8 cellular contexts compared by ENCODE assay signal in the genomic region with DNA sequence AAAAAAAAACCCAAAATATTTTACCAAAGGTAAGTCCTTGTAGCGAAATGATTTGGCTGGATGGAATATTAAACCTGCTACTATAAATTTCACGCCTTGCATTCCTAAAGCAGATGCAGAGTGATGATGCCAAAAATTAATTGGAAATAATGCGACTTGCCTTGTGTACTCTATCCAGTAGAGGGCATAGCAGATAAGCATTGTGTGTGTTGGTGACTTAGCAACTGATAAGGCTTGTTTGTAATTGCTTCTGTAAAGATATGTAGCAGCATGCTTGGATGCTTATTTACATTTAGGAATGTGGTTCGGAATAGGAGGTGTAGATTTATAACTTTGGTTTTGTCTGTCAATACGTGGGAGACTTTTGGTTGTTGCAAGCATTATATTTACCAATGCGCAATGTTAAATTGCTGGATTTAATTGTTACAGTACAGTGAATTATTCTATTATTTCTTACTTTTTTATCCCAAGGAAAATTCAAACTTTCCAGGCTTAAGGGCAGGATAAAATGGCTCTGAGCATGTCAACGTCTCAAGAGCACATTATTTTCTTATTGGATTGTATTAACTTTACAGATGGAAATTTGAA.
DNase-seq lines count a peak whose midpoint lies in the region; ATAC-seq and TF ChIP-seq lines count a peak whose summit lies in the region.

No MANE protein-coding gene starts in this region.

- H3K4me3 ChIP-seq in GM23338 (no peak overlapping the region), astrocyte of the cerebellum (ENCODE audit: low read depth, low read length) (no peak overlapping the region)

- H3K36me3 ChIP-seq in GM23338 (ENCODE audit: insufficient read depth), result no peaks in the 10 kb centered on the region

- no peak overlapping the region for H3K27ac ChIP-seq in C4-2B
- no peak overlapping the region for H3K27ac ChIP-seq in GM23338 (ENCODE audit: low read depth)

- intact Hi-C loops in left colon (cut with DNase I, micrococcal nuclease), result no loop called here

- no peak overlapping the region for H2AFZ ChIP-seq in GM23338

- DNase-seq in GM23338 (ENCODE audit: low spot score) (peak; percentile 73), NCI-H2171 treated with DMSO at 0.1 percent for 48 hours (lab: John Stamatoyannopoulos, UW) (peak; percentile 72), astrocyte of the cerebellum (ENCODE audit: low read depth) (peak; percentile 35), left colon (no peak), GDM1 (lab: John Stamatoyannopoulos, UW) (no peak)
- no peak for DNase-seq in activated CD8-positive, alpha-beta memory T cell treated with anti-CD3 and anti-CD28 coated beads, Interleukin-2, amount 10 ng/mL, durations not matched to agents 7 days and 5 days

- TF ChIP-seq CTCF in C4-2B (conservative IDR thresholded peaks at IDR 0.05) (peak; percentile 90), GM23338 (conservative IDR thresholded peaks at IDR 0.05; ENCODE audit: low read depth in 2 of 2) (peak; percentile 89 to 90), astrocyte of the cerebellum (IDR thresholded peaks at IDR 0.05; ENCODE audit: low read depth, low read length, missing control alignments) (peak; percentile 69)

- peaks cover 10% of the 10 kb centered on the region for H3K4me1 ChIP-seq in GM23338 (ENCODE audit: insufficient read depth)

- ATAC-seq in GM23338, result peak; percentile 76
- peak; percentile 93 for ATAC-seq in left colon
- ATAC-seq in GM21447 (IDR thresholded peaks at IDR 0.05; ENCODE audit: unreplicated experiment), result no peak
- no peak for ATAC-seq in activated CD8-positive, alpha-beta memory T cell treated with anti-CD3 and anti-CD28 coated beads, Interleukin-2, amount 10 ng/mL, durations not matched to agents 7 days and 5 days

- H3K4me2 ChIP-seq in GM23338, result no peak overlapping the region

- H3K27me3 ChIP-seq in GM23338 (ENCODE audit: insufficient read depth), result no peaks in the 10 kb centered on the region

- no peak overlapping the region for H3K27ac Mint-ChIP-seq in GM23338
- H3K27ac Mint-ChIP-seq in activated CD8-positive, alpha-beta memory T cell treated with anti-CD3 and anti-CD28 coated beads, Interleukin-2, amount 10 ng/mL, durations not matched to agents 7 days and 5 days, result no peak overlapping the region

- CTCF ChIA-PET in activated CD8-positive, alpha-beta memory T cell treated with anti-CD3 and anti-CD28 coated beads, Interleukin-2, amount 10 ng/mL, durations not matched to agents 7 days and 5 days (lab: Charles Lee), result interaction anchor here (0.9 to 1.6 kb wide), 2 partner anchors 11 to 81 kb away, joined by 3 to 6 read pairs; partner anchors contain the start of gene TMEM260

- H3K4me3 Mint-ChIP-seq in GM23338, result no peak overlapping the region
- H3K4me3 Mint-ChIP-seq in activated CD8-positive, alpha-beta memory T cell treated with anti-CD3 and anti-CD28 coated beads, Interleukin-2, amount 10 ng/mL, durations not matched to agents 7 days and 5 days, result no peak overlapping the region

- peaks cover 6% of the 10 kb centered on the region for H3K9me3 Mint-ChIP-seq in GM23338
- no peaks in the 10 kb centered on the region for H3K9me3 Mint-ChIP-seq in activated CD8-positive, alpha-beta memory T cell treated with anti-CD3 and anti-CD28 coated beads, Interleukin-2, amount 10 ng/mL, durations not matched to agents 7 days and 5 days (ENCODE audit: low read depth)

- no peaks in the 10 kb centered on the region for H3F3A ChIP-seq in GM23338 (replicated peaks; ENCODE audit: low read depth)

- no peaks in the 10 kb centered on the region for H3K79me2 ChIP-seq in GM23338 (replicated peaks; ENCODE audit: insufficient read depth)

- H3K9me2 ChIP-seq in GM23338 (ENCODE audit: insufficient read depth), result no peaks in the 10 kb centered on the region

- H3K36me3 Mint-ChIP-seq in GM23338 (ENCODE audit: low read depth), result peaks cover 6% of the 10 kb centered on the region; the same call in 2 of the 3 replicates
- no peaks in the 10 kb centered on the region for H3K36me3 Mint-ChIP-seq in activated CD8-positive, alpha-beta memory T cell treated with anti-CD3 and anti-CD28 coated beads, Interleukin-2, amount 10 ng/mL, durations not matched to agents 7 days and 5 days

- peaks cover 32% of the 10 kb centered on the region for H3K4me1 Mint-ChIP-seq in GM23338
- no peaks in the 10 kb centered on the region for H3K4me1 Mint-ChIP-seq in activated CD8-positive, alpha-beta memory T cell treated with anti-CD3 and anti-CD28 coated beads, Interleukin-2, amount 10 ng/mL, durations not matched to agents 7 days and 5 days

- in situ Hi-C loops in astrocyte of the cerebellum (cut with HindIII; ENCODE audit: low sequenced_read_pairs), result no loop called here

- no peaks in the 10 kb centered on the region for H4K20me1 ChIP-seq in GM23338 (replicated peaks; ENCODE audit: insufficient read depth)

- H3K27me3 Mint-ChIP-seq in GM23338 (ENCODE audit: insufficient read depth, low read depth, poor library complexity), result peaks cover 10% of the 10 kb centered on the region
- H3K27me3 Mint-ChIP-seq in activated CD8-positive, alpha-beta memory T cell treated with anti-CD3 and anti-CD28 coated beads, Interleukin-2, amount 10 ng/mL, durations not matched to agents 7 days and 5 days, result no peaks in the 10 kb centered on the region

TF ChIP-seq in GM23338, 12 proteins besides CTCF, POLR2A, EP300 and RAD21 (continues in another document):
- no peak for TF ChIP-seq JUNB (IDR thresholded peaks at IDR 0.05; ENCODE audit: unreplicated experiment)
- TF ChIP-seq, protein P1, sequence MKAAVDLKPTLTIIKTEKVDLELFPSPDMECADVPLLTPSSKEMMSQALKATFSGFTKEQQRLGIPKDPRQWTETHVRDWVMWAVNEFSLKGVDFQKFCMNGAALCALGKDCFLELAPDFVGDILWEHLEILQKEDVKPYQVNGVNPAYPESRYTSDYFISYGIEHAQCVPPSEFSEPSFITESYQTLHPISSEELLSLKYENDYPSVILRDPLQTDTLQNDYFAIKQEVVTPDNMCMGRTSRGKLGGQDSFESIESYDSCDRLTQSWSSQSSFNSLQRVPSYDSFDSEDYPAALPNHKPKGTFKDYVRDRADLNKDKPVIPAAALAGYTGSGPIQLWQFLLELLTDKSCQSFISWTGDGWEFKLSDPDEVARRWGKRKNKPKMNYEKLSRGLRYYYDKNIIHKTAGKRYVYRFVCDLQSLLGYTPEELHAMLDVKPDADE (IDR thresholded peaks at IDR 0.05), result no peak
- no peak for TF ChIP-seq ZNF331 (CRISPR knock-in tag; IDR thresholded peaks at IDR 0.05; ENCODE audit: low read depth)
- no peak for TF ChIP-seq CREB1 (CRISPR knock-in tag; IDR thresholded peaks at IDR 0.05; ENCODE audit: low read depth)
- no peak for TF ChIP-seq EZH2phosphoT487 (IDR thresholded peaks at IDR 0.05; ENCODE audit: unreplicated experiment)
- no peak for TF ChIP-seq NANOG (IDR thresholded peaks at IDR 0.05; ENCODE audit: borderline replicate concordance)
- TF ChIP-seq POLR2AphosphoS5 (IDR thresholded peaks at IDR 0.05; ENCODE audit: low read depth), result no peak
- TF ChIP-seq EZH2 (IDR thresholded peaks at IDR 0.05; ENCODE audit: low read depth, unreplicated experiment), result no peak
- TF ChIP-seq, protein P2, sequence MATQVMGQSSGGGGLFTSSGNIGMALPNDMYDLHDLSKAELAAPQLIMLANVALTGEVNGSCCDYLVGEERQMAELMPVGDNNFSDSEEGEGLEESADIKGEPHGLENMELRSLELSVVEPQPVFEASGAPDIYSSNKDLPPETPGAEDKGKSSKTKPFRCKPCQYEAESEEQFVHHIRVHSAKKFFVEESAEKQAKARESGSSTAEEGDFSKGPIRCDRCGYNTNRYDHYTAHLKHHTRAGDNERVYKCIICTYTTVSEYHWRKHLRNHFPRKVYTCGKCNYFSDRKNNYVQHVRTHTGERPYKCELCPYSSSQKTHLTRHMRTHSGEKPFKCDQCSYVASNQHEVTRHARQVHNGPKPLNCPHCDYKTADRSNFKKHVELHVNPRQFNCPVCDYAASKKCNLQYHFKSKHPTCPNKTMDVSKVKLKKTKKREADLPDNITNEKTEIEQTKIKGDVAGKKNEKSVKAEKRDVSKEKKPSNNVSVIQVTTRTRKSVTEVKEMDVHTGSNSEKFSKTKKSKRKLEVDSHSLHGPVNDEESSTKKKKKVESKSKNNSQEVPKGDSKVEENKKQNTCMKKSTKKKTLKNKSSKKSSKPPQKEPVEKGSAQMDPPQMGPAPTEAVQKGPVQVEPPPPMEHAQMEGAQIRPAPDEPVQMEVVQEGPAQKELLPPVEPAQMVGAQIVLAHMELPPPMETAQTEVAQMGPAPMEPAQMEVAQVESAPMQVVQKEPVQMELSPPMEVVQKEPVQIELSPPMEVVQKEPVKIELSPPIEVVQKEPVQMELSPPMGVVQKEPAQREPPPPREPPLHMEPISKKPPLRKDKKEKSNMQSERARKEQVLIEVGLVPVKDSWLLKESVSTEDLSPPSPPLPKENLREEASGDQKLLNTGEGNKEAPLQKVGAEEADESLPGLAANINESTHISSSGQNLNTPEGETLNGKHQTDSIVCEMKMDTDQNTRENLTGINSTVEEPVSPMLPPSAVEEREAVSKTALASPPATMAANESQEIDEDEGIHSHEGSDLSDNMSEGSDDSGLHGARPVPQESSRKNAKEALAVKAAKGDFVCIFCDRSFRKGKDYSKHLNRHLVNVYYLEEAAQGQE (IDR thresholded peaks at IDR 0.05; ENCODE audit: unreplicated experiment), result no peak
- no peak for TF ChIP-seq ZNF114 (CRISPR knock-in tag; IDR thresholded peaks at IDR 0.05)

Comparison
In these comparisons a context has a peak if more than half of its experiments do, and no peak if none do; other contexts are left out.
1. ATAC-seq: peak in GM23338 (single experiment) and left colon (single experiment); none in GM21447 (single experiment) and activated CD8-positive, alpha-beta memory T cell treated with anti-CD3 and anti-CD28 coated beads, Interleukin-2, amount 10 ng/mL, durations not matched to agents 7 days and 5 days (single experiment).
2. DNase-seq: peak in GM23338 (single experiment), NCI-H2171 treated with DMSO at 0.1 percent for 48 hours (single experiment) and astrocyte of the cerebellum (single experiment); none in left colon (0 of 2), activated CD8-positive, alpha-beta memory T cell treated with anti-CD3 and anti-CD28 coated beads, Interleukin-2, amount 10 ng/mL, durations not matched to agents 7 days and 5 days (single experiment) and GDM1 (single experiment).
3. Peak in every context shown above with its lines, with median percentiles within 50 percentile points of each other: CTCF ChIP-seq.